Comparison of ENCODE assay signal across 8 cellular contexts in the genomic region with DNA sequence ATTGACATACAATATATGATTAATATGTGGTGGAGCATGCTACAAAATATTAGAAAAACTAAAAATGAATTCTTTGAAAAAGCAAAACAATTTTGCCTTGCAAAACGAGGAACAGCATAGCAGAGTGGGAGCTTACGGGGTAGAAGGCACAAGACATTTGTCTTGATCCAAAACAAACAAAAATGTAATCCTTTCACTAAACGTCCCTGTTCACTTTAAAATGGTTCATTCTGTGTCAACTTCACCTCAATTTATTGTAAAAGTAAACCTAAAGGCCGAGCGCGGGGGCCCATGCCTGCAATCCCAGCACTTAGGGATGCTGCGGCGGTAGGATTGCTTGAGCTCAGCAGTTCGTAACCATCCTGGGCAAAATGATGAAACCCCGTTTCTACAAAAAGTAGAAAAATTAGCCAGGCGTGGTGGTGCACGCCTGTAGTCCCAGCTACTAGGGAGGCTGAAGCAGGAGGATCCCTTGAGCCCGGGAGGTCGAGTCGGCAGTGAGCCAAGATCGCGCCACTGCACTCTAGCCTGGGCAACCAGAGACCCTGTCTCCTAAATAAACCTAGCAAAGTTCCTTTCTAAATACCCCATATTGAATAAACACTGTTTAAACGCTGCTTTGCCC. TPM values are rescaled to one million over a fixed set of nuclear protein-coding genes. Genes with fewer than 3 reads are reported as not detected.
DNase-seq lines count a peak whose midpoint lies in the region; FAIRE-seq and TF ChIP-seq lines count a peak whose summit lies in the region.

No MANE protein-coding gene starts in this region.

- H2AFZ ChIP-seq in OCI-LY7 (ENCODE audit: low read length), result no peak overlapping the region
- H2AFZ ChIP-seq in endothelial cell of umbilical vein (ENCODE audit: low read depth, low read length), result no peak overlapping the region

- H3K9me2 ChIP-seq in DOHH2 (replicated peaks; ENCODE audit: control insufficient read depth, low read length) (no peaks in the 10 kb centered on the region), OCI-LY7 (ENCODE audit: insufficient read depth, low read length) (no peaks in the 10 kb centered on the region)

- H3K4me1 ChIP-seq in DOHH2 (ENCODE audit: control insufficient read depth, low read length), result peaks cover 75% of the 10 kb centered on the region
- H3K4me1 ChIP-seq in OCI-LY7 (ENCODE audit: insufficient read depth, low read length, poor library complexity, severe bottlenecking), result peaks cover 77% of the 10 kb centered on the region
- peaks cover 15% of the 10 kb centered on the region for H3K4me1 ChIP-seq in endothelial cell of umbilical vein (ENCODE audit: control insufficient read depth, extremely low read depth, insufficient read depth, low read length)

- H3K4me2 ChIP-seq in DOHH2 (ENCODE audit: low read length) (peak overlapping the region; percentile 89), OCI-LY7 (ENCODE audit: low read length) (peak overlapping the region; percentile 98), endothelial cell of umbilical vein (ENCODE audit: insufficient read depth, low read length) (peak overlapping the region; percentile 79)

- no peaks in the 10 kb centered on the region for H3K9me3 Mint-ChIP-seq in progenitor cell of endocrine pancreas (ENCODE audit: low read depth)

- no peaks in the 10 kb centered on the region for H3K9me1 ChIP-seq in endothelial cell of umbilical vein (replicated peaks; ENCODE audit: control insufficient read depth, extremely low read depth, insufficient read depth, low read length)

- DNase-seq in OCI-LY7 (ENCODE audit: low spot score) (no peak), endothelial cell of umbilical vein (ENCODE audit: low read depth, low spot score) (no peak), progenitor cell of endocrine pancreas (ENCODE audit: low spot score, unreplicated experiment) (no peak), GM12892 (ENCODE audit: insufficient read length) (no peak), activated gamma-delta T cell (lab: John Stamatoyannopoulos, UW) (no peak), SK-N-DZ (ENCODE audit: low spot score) (no peak)
- no peak for DNase-seq in stimulated activated naive CD4-positive, alpha-beta T cell treated with Interleukin-2 at 50 U/mL for 16 hours (lab: John Stamatoyannopoulos, UW)

- intact Hi-C loops in OCI-LY7 (cut with micrococcal nuclease; ENCODE audit: unreplicated experiment), result loop anchor here (10.0 kb wide), 1 partner anchor 314 kb away; the partner anchor contains the start of gene ZBTB44
- intact Hi-C loops in endothelial cell of umbilical vein (cut with micrococcal nuclease), result no loop called here

- POLR2A ChIA-PET in OCI-LY7 (lab: Charles Lee), result interaction anchor here (0.8 to 6.5 kb wide), 13 partner anchors 8 to 132 kb away, joined by 3 to 89 read pairs (median 13); partner anchors contain the start of gene APLP2
- POLR2A ChIA-PET in endothelial cell of umbilical vein (lab: Charles Lee), result interaction anchor here (3.3 kb wide), 1 partner anchor 70 kb away, joined by 45 read pairs; the partner anchor contains the start of gene APLP2

- H3K27ac ChIP-seq in DOHH2 (ENCODE audit: low read depth, low read length), result peak overlapping the region; percentile 95; the same call in 1 of the 2 replicates
- peak overlapping the region; percentile 89 for H3K27ac ChIP-seq in OCI-LY7 (ENCODE audit: low read depth, low read length, poor library complexity, severe bottlenecking)
- no peak overlapping the region for H3K27ac ChIP-seq in endothelial cell of umbilical vein (ENCODE audit: insufficient read depth, low read depth, low read length)

- peak overlapping the region; percentile 96 for H3K4me3 Mint-ChIP-seq in progenitor cell of endocrine pancreas (ENCODE audit: low read depth)

- H3K27me3 ChIP-seq in DOHH2 (ENCODE audit: control insufficient read depth, low read length) (no peaks in the 10 kb centered on the region), endothelial cell of umbilical vein (ENCODE audit: control insufficient read depth in 2 of 2, insufficient read depth in 2 of 2, low read length in 2 of 2) (no peaks in the 10 kb centered on the region)

- H3K9me3 ChIP-seq in DOHH2 (ENCODE audit: control insufficient read depth, insufficient read depth, low read length) (no peaks in the 10 kb centered on the region), OCI-LY7 (ENCODE audit: low read length) (no peaks in the 10 kb centered on the region), endothelial cell of umbilical vein (replicated peaks; ENCODE audit: control insufficient read depth, insufficient read depth, low read length) (no peaks in the 10 kb centered on the region)

- peaks cover 11% of the 10 kb centered on the region for H3K36me3 Mint-ChIP-seq in progenitor cell of endocrine pancreas (ENCODE audit: insufficient read depth)

- H3K9ac ChIP-seq in endothelial cell of umbilical vein (replicated peaks; ENCODE audit: extremely low read depth, insufficient read depth, low read length), result peak overlapping the region; percentile 94

- peaks cover 29% of the 10 kb centered on the region for H3K4me1 Mint-ChIP-seq in progenitor cell of endocrine pancreas (ENCODE audit: low read depth)

- no peaks in the 10 kb centered on the region for H4K20me1 ChIP-seq in DOHH2 (ENCODE audit: control insufficient read depth, insufficient read depth, low read depth, low read length)
- H4K20me1 ChIP-seq in OCI-LY7 (ENCODE audit: insufficient read depth, low read length), result no peaks in the 10 kb centered on the region
- no peaks in the 10 kb centered on the region for H4K20me1 ChIP-seq in endothelial cell of umbilical vein (replicated peaks; ENCODE audit: control insufficient read depth, extremely low read depth, insufficient read depth, low read length)

- peaks cover 25% of the 10 kb centered on the region for H3F3A ChIP-seq in DOHH2 (ENCODE audit: control insufficient read depth, insufficient read depth)

- dilution Hi-C loops in endothelial cell of umbilical vein (cut with MboI; ENCODE audit: extremely low pct_ligation_motif_present, low sequenced_read_pairs), result no loop called here

- peak overlapping the region; percentile 100 for H3K27ac Mint-ChIP-seq in progenitor cell of endocrine pancreas

- FAIRE-seq in endothelial cell of umbilical vein (lab: Jason Lieb, UNC) (no peak), GM12892 (lab: Jason Lieb, UNC) (no peak)

- peak overlapping the region; percentile 93 for H3K4me3 ChIP-seq in DOHH2 (ENCODE audit: low read length)
- peak overlapping the region; percentile 91 for H3K4me3 ChIP-seq in OCI-LY7 (ENCODE audit: low read depth, low read length, poor library complexity, severe bottlenecking)
- H3K4me3 ChIP-seq in endothelial cell of umbilical vein (replicated peaks in 1 of 3; ENCODE audit: insufficient read depth in 1 of 3, low read depth in 1 of 3, low read length in 3 of 3), result peak overlapping the region in 1 of 3 experiments; percentile 78

- H3K36me3 ChIP-seq in DOHH2 (ENCODE audit: control insufficient read depth, low read length), result peaks cover 25% of the 10 kb centered on the region
- peaks cover 6% of the 10 kb centered on the region for H3K36me3 ChIP-seq in OCI-LY7 (ENCODE audit: insufficient read depth, low read length)
- no peaks in the 10 kb centered on the region for H3K36me3 ChIP-seq in endothelial cell of umbilical vein (ENCODE audit: control insufficient read depth in 2 of 2, extremely low read depth in 1 of 2, insufficient read depth in 2 of 2, low read length in 2 of 2)

- no peak for TF ChIP-seq POLR2A in endothelial cell of umbilical vein (IDR thresholded peaks at IDR 0.05; ENCODE audit: low read depth, low read length)
- TF ChIP-seq POLR2A in GM12892 (IDR thresholded peaks at IDR 0.05; ENCODE audit: low read depth, low read length), result no peak

- H3K27me3 Mint-ChIP-seq in progenitor cell of endocrine pancreas, result no peaks in the 10 kb centered on the region

- peaks cover 47% of the 10 kb centered on the region for H3K79me2 ChIP-seq in DOHH2 (ENCODE audit: control insufficient read depth, low read length)
- peaks cover 29% of the 10 kb centered on the region for H3K79me2 ChIP-seq in OCI-LY7 (ENCODE audit: insufficient read depth, low read depth, low read length)
- H3K79me2 ChIP-seq in endothelial cell of umbilical vein (ENCODE audit: control insufficient read depth, insufficient read depth, low read length), result peaks cover 30% of the 10 kb centered on the region

- TF ChIP-seq CTCF in DOHH2 (IDR thresholded peaks at IDR 0.05; ENCODE audit: low read depth, low read length, poor library complexity, severe bottlenecking), result no peak
- no peak for TF ChIP-seq CTCF in OCI-LY7 (conservative IDR thresholded peaks at IDR 0.05; ENCODE audit: low read length)
- TF ChIP-seq CTCF in endothelial cell of umbilical vein (IDR thresholded peaks at IDR 0.05; ENCODE audit: extremely low read depth in 1 of 2, insufficient read depth in 1 of 2, low read depth in 1 of 2, low read length in 2 of 2), result no peak
- no peak for TF ChIP-seq CTCF in progenitor cell of endocrine pancreas (IDR thresholded peaks at IDR 0.05; ENCODE audit: unreplicated experiment)

- BruUV-seq in OCI-LY7 (replicated peaks; lab: Mats Ljungman, UMichigan) (no TSS peak), endothelial cell of umbilical vein (replicated peaks; lab: Mats Ljungman, UMichigan) (no TSS peak)

- CTCF ChIA-PET in OCI-LY7 (lab: Charles Lee; ENCODE audit: unreplicated experiment), result interaction anchor here (1.1 kb wide), 1 partner anchor 27 kb away, joined by 3 read pairs; no protein-coding TSS in a partner anchor
- CTCF ChIA-PET in endothelial cell of umbilical vein (lab: Charles Lee), result interaction anchor here (2.2 to 4.7 kb wide), 2 partner anchors 132 to 145 kb away, joined by 7 to 48 read pairs; no protein-coding TSS in a partner anchor

TF ChIP-seq in endothelial cell of umbilical vein, 7 proteins besides CTCF, POLR2A, EP300 and RAD21 (continues in another document):
- TF ChIP-seq GATA2 (IDR thresholded peaks at IDR 0.05; ENCODE audit: insufficient read depth, insufficient read length, low read depth, low read length) (no peak), FOS (IDR thresholded peaks at IDR 0.05; ENCODE audit: borderline replicate concordance, insufficient read depth, low read length) (no peak)

RNA-seq across cellular contexts. Expression of gene PRDM10, which starts 2.0 kb away (rescaled TPM):
- total RNA-seq in OCI-LY7 (2014; rRNA removed; shearing (Covaris generic)), result 28.7 and 29.8 TPM in 2 replicates
- total RNA-seq in OCI-LY7 (2022), result 59.2 and 60.6 TPM in 2 replicates
- 10.2 and 13.0 TPM in 2 replicates for total RNA-seq in endothelial cell of umbilical vein
- polyA plus RNA-seq in endothelial cell of umbilical vein, result 9.6 TPM in 2 replicates
- polyA plus RNA-seq in endothelial cell of umbilical vein (2011; cell fraction: cytosol; rRNA removed), result 3.6 and 4.1 TPM in 2 replicates
- polyA plus RNA-seq in endothelial cell of umbilical vein (2011; cell fraction: nucleus; rRNA removed), result 17.7 and 21.4 TPM in 2 replicates
- polyA plus RNA-seq in endothelial cell of umbilical vein (2012), result 5.5 TPM in 2 replicates
- 20.2 and 25.9 TPM in 2 replicates for polyA minus RNA-seq in endothelial cell of umbilical vein
- 5.9 TPM for polyA minus RNA-seq in endothelial cell of umbilical vein (2011; cell fraction: cytosol; rRNA and poly(A)+ RNA removed)
- polyA minus RNA-seq in endothelial cell of umbilical vein (2011; cell fraction: nucleus; rRNA and poly(A)+ RNA removed), result 15.3 and 33.4 TPM in 2 replicates
- total RNA-seq in progenitor cell of endocrine pancreas, result 19.3 and 23.4 TPM in 2 replicates
- 4.0 TPM for polyA plus RNA-seq in GM12892 (2012; ENCODE audit: missing spikeins)
- 3.8 and 8.4 TPM in 2 replicates for polyA plus RNA-seq in SK-N-DZ (2014; cell fraction: cytosol; rRNA removed)
- 6.0 TPM in 2 replicates for polyA plus RNA-seq in SK-N-DZ (2014; cell fraction: nucleus; rRNA removed)
